In genomic region chr3:194401346-194401745, GRCh38 we compare ENCODE assay signal across 25 cellular contexts. TPM values are rescaled to one million over a fixed set of nuclear protein-coding genes. Genes with fewer than 3 reads are reported as not detected.
"Had no signal": no experiment of that assay in that cellular context is flagged by ENCODE, and none has a peak within 500 bp of the region (broad histone marks: within the 10 kb centered on the region; RNA-seq: fewer than 3 reads in every experiment).

No MANE protein-coding gene starts in this region.

- H3K9me3 Mint-ChIP-seq: activated B cell treated with CpG ODN at 0.5 μM for 24 hours; activated CD4-positive, alpha-beta memory T cell treated with anti-CD3 and anti-CD28 coated beads, Interleukin-2, amount 10 ng/mL, durations not matched to agents 7 days and 5 days; activated naive CD4-positive, alpha-beta T cell treated with anti-CD3 and anti-CD28 coated beads, Interleukin-2, amount 10 ng/mL, durations not matched to agents 7 days and 5 days; activated naive CD8-positive, alpha-beta T cell treated with anti-CD3 and anti-CD28 coated beads for 36 hours; activated T-helper 17 cell treated with anti-CD3 and anti-CD28 coated beads, Interleukin-2, amount 50 U/mL, for 72 hours; T-helper 1 cell treated with Interleukin-12 subunit alpha and Interleukin-12 subunit beta and Interleukin-4 antibody, amounts not matched to agents 30 μg/mL and 1 μg/mL, for 36 hours had no signal

- H3K27me3 Mint-ChIP-seq: activated naive CD8-positive, alpha-beta T cell treated with anti-CD3 and anti-CD28 coated beads for 36 hours; activated T-helper 17 cell treated with anti-CD3 and anti-CD28 coated beads, Interleukin-2, amount 50 U/mL, for 72 hours had no signal

- DNase-seq: activated B cell treated with CpG ODN at 0.5 μM for 24 hours; activated CD4-positive, alpha-beta memory T cell treated with anti-CD3 and anti-CD28 coated beads, Interleukin-2, amount 10 ng/mL, durations not matched to agents 7 days and 5 days; activated CD4-positive, alpha-beta T cell treated with anti-CD3 and anti-CD28 coated beads for 1 hour; activated CD4-positive, alpha-beta T cell treated with anti-CD3 and anti-CD28 coated beads, Interleukin-2, amount 50 U/mL, for 1 hour; activated gamma-delta T cell treated with Interleukin-2 at 50 U/mL for 16 hours; activated naive CD4-positive, alpha-beta T cell treated with anti-CD3 and anti-CD28 coated beads, Interleukin-2, amount 10 ng/mL, durations not matched to agents 7 days and 5 days; activated naive CD8-positive, alpha-beta T cell treated with anti-CD3 and anti-CD28 coated beads for 36 hours; activated T-cell treated with anti-CD3 and anti-CD28 coated beads for 4 hours; activated T-cell treated with anti-CD3 and anti-CD28 coated beads, Interleukin-2, amount 50 U/mL, for 48 hours; brain microvascular endothelial cell; Kasumi-1; NCI-H146; NCI-H187 treated with DMSO at 0.1 percent for 48 hours; NCI-H2081 treated with DMSO at 0.1 percent for 48 hours; NCI-H2171 treated with DMSO at 0.1 percent for 48 hours; NCI-H226; NCI-H526 treated with DMSO at 0.1 percent for 48 hours; SHP77 treated with DMSO at 0.1 percent for 48 hours had no signal

- H3K4me3 Mint-ChIP-seq: activated B cell treated with CpG ODN at 0.5 μM for 24 hours; activated CD4-positive, alpha-beta memory T cell treated with anti-CD3 and anti-CD28 coated beads, Interleukin-2, amount 10 ng/mL, durations not matched to agents 7 days and 5 days; activated naive CD4-positive, alpha-beta T cell treated with anti-CD3 and anti-CD28 coated beads, Interleukin-2, amount 10 ng/mL, durations not matched to agents 7 days and 5 days; activated naive CD8-positive, alpha-beta T cell treated with anti-CD3 and anti-CD28 coated beads for 36 hours; activated T-helper 17 cell treated with anti-CD3 and anti-CD28 coated beads, Interleukin-2, amount 50 U/mL, for 72 hours; T-helper 1 cell treated with Interleukin-12 subunit alpha and Interleukin-12 subunit beta and Interleukin-4 antibody, amounts not matched to agents 30 μg/mL and 1 μg/mL, for 36 hours had no signal

- ATAC-seq: activated T-helper 17 cell treated with anti-CD3 and anti-CD28 coated beads, Interleukin-2, amount 50 U/mL, for 72 hours had no signal

- H3K27ac Mint-ChIP-seq: activated B cell treated with CpG ODN at 0.5 μM for 24 hours; activated CD4-positive, alpha-beta memory T cell treated with anti-CD3 and anti-CD28 coated beads, Interleukin-2, amount 10 ng/mL, durations not matched to agents 7 days and 5 days; activated naive CD4-positive, alpha-beta T cell treated with anti-CD3 and anti-CD28 coated beads, Interleukin-2, amount 10 ng/mL, durations not matched to agents 7 days and 5 days; activated naive CD8-positive, alpha-beta T cell treated with anti-CD3 and anti-CD28 coated beads for 36 hours; activated T-helper 17 cell treated with anti-CD3 and anti-CD28 coated beads, Interleukin-2, amount 50 U/mL, for 72 hours; T-helper 1 cell treated with Interleukin-12 subunit alpha and Interleukin-12 subunit beta and Interleukin-4 antibody, amounts not matched to agents 30 μg/mL and 1 μg/mL, for 36 hours had no signal

- FAIRE-seq: RCC 7860 had no signal

- H3K4me3 ChIP-seq: cardiac muscle cell had no signal

- H3K27ac ChIP-seq: brain microvascular endothelial cell, cardiac muscle cell had no signal

RNA-seq across cellular contexts. Expression of gene GP5, which starts 2.3 kb away (rescaled TPM):
- total RNA-seq: NCI-H460, SK-MEL-5 had no signal
- polyA plus RNA-seq: cardiac muscle cell had no signal

RNA-seq across cellular contexts. Expression of gene LRRC15, which starts 31.8 kb away (rescaled TPM):
- total RNA-seq: activated B cell treated with CpG ODN at 0.5 μM for 24 hours; activated CD4-positive, alpha-beta memory T cell treated with anti-CD3 and anti-CD28 coated beads, Interleukin-2, amount 10 ng/mL, durations not matched to agents 7 days and 5 days; activated CD8-positive, alpha-beta memory T cell treated with anti-CD3 and anti-CD28 coated beads for 36 hours; activated naive CD8-positive, alpha-beta T cell treated with anti-CD3 and anti-CD28 coated beads for 36 hours; activated T-helper 17 cell treated with anti-CD3 and anti-CD28 coated beads, Interleukin-2, amount 50 U/mL, for 72 hours; NCI-H460; SK-MEL-5 had no signal
- polyA plus RNA-seq: cardiac muscle cell had no signal

RNA-seq across cellular contexts. Expression of gene CPN2, which starts 50.2 kb away (rescaled TPM):
- total RNA-seq: activated B cell treated with CpG ODN at 0.5 μM for 24 hours; activated CD4-positive, alpha-beta memory T cell treated with anti-CD3 and anti-CD28 coated beads, Interleukin-2, amount 10 ng/mL, durations not matched to agents 7 days and 5 days; activated CD8-positive, alpha-beta memory T cell treated with anti-CD3 and anti-CD28 coated beads for 36 hours; activated naive CD8-positive, alpha-beta T cell treated with anti-CD3 and anti-CD28 coated beads for 36 hours; activated T-helper 17 cell treated with anti-CD3 and anti-CD28 coated beads, Interleukin-2, amount 50 U/mL, for 72 hours; NCI-H460; SK-MEL-5 had no signal
